12 cellular contexts compared by ENCODE assay signal in the genomic region with DNA sequence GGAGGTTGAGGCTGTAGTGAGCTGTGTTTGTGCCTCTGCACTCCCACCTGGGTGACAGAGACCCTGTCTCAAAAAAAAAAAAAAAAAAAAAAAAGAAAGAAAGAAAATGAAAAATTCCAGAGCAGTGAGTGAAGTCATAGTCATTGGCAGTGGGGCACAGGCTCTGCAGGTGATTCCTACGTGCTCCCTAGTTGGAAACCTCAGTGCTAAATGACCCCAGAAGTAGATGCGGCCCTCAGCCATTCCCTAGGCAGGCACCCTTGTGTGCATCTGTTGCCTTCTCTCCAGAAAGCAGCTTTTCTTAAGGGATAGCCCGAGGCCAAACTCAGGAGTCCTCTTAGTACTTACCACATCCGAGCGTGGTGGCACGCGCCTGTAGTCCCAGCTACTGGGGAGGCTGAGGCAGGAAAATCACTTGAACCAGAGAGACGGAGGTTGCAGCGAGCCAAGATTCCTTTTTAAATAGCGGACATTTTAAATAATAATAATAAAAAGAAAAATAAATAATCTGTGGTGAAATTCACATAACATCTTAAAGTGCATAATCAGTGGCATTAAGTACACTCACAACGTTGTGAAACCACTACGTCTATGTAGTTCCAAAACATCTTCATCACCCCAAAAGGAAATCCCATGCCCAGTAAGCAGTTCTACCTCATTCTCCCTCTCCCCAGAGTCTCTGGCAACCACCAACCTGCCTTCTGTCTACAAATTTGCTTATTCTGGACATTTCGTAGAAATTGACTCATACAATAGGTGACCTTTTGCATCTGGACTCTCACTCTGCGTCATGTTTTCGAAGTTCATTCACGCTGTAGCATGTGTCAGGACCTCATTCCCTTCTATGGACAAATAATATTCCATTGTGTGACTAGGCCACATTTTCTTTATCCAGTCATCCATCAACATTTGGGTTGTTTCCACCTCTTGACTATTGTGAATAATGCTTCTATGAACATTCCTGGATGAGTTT. TPM values are rescaled to one million over a fixed set of nuclear protein-coding genes. Genes with fewer than 3 reads are reported as not detected.
DNase-seq lines count a peak whose midpoint lies in the region; ATAC-seq and TF ChIP-seq lines count a peak whose summit lies in the region.
"Had no signal": no experiment of that assay in that cellular context is flagged by ENCODE, and none has a peak within 500 bp of the region (broad histone marks: within the 10 kb centered on the region; RNA-seq: fewer than 3 reads in every experiment).

No MANE protein-coding gene starts in this region.

- ATAC-seq in GM18511 (IDR thresholded peaks at IDR 0.05; ENCODE audit: unreplicated experiment): no peak
- no peak for ATAC-seq in HG02571 (IDR thresholded peaks at IDR 0.05; ENCODE audit: unreplicated experiment)
- ATAC-seq: WTC11 had no signal

- DNase-seq in GM04504 (ENCODE audit: low read depth) (peak; percentile 95), RWPE1 (ENCODE audit: low spot score) (peak; percentile 53), epithelial cell of proximal tubule (ENCODE audit: low read depth) (peak; percentile 95), renal cortical epithelial cell (ENCODE audit: low read depth) (peak; percentile 92), NCI-H524 (lab: John Stamatoyannopoulos, UW) (no peak), DMS 273 treated with DMSO at 0.1 percent for 48 hours (lab: John Stamatoyannopoulos, UW) (no peak)
- DNase-seq: DMS79 treated with DMSO at 0.1 percent for 48 hours, Kasumi-1, NCI-H2171 treated with DMSO at 0.1 percent for 48 hours had no signal

- H3K4me3 ChIP-seq in epithelial cell of proximal tubule (ENCODE audit: low read depth, low read length): no peak overlapping the region

- POLR2A ChIA-PET in RWPE1 (lab: Yijun Ruan, JAX; ENCODE audit: low non-redundant PET): no interaction called here

- H3K27ac ChIP-seq in RWPE1: peak overlapping the region; percentile 95

- TF ChIP-seq CTCF in RWPE1 (conservative IDR thresholded peaks at IDR 0.05; ENCODE audit: low read depth) (no peak), epithelial cell of proximal tubule (conservative IDR thresholded peaks at IDR 0.05; ENCODE audit: low read depth, low read length) (no peak)

- CTCF ChIA-PET in RWPE1 (lab: Yijun Ruan, JAX): interaction anchor here (0.5 to 2.4 kb wide), 5 partner anchors 10 to 36 kb away, joined by 3 to 22 read pairs (median 9); a partner anchor contains a TSS

RNA-seq across cellular contexts. Expression of a gene that starts 12.5 kb away (rescaled TPM):
- total RNA-seq in epithelial cell of proximal tubule: 54.5 and 81.2 TPM in 2 replicates
- 16.5 and 118 TPM in 2 replicates for total RNA-seq in renal cortical epithelial cell

RNA-seq across cellular contexts. Expression of a gene that starts 18.2 kb away (rescaled TPM):
- total RNA-seq in epithelial cell of proximal tubule (57.5 and 63.4 TPM in 2 replicates), renal cortical epithelial cell (54.5 and 58.5 TPM in 2 replicates)

Comparison
In these comparisons a context has a peak if more than half of its experiments do, and no peak if none do; other contexts are left out.
1. DNase-seq: peak in GM04504 (single experiment), RWPE1 (single experiment), epithelial cell of proximal tubule (single experiment) and renal cortical epithelial cell (single experiment); none in NCI-H524 (0 of 2) and DMS 273 treated with DMSO at 0.1 percent for 48 hours (single experiment).